ENCODE assay signal across 1 cellular context in the genomic region with DNA sequence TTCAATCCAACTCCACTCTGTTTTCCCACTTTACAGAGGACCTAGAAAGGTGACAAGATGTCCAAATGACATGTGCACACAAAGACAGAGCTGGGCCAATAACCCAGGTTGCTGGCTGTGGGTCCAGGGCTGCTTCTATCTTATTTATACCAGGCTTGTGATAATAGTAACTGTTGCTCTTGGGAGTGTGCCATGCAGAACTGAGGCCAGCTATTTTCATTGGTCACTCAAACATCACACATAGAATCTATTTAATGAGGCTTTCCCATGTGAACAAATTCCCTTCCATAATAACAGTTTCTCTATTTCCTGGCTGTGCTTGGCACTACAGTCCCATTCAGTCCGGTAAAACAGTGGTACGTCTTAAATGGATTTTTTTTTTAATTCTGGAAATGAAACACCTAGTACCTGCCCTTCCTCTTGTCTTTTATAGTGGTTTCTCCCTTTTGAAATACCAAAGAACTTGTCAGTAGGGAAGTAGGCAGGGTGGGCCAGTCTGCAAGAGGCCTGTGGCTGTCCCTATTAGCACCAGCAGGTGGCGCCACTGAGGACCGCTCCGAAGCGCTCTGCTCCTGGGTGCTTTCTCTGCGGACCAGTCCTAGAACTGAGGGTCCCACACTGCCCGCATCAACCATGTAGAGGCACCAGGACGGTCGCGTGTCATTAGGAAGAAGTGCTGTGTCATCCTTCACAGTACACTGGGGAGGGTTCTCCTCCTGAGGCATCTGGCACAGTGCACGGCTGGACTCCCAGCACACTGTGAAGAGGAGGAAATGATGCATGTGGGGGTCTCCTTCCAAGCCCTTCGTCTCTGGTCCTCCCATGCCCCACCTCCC.
TF ChIP-seq lines count a peak whose summit lies in the region.

No MANE protein-coding gene starts in this region.

TF ChIP-seq in H1, 55 proteins besides CTCF, POLR2A, EP300 and RAD21 (continued from another document):
- no peak for TF ChIP-seq CHD1 (IDR thresholded peaks at IDR 0.05; ENCODE audit: low read depth, low read length)
- TF ChIP-seq, protein P1, sequence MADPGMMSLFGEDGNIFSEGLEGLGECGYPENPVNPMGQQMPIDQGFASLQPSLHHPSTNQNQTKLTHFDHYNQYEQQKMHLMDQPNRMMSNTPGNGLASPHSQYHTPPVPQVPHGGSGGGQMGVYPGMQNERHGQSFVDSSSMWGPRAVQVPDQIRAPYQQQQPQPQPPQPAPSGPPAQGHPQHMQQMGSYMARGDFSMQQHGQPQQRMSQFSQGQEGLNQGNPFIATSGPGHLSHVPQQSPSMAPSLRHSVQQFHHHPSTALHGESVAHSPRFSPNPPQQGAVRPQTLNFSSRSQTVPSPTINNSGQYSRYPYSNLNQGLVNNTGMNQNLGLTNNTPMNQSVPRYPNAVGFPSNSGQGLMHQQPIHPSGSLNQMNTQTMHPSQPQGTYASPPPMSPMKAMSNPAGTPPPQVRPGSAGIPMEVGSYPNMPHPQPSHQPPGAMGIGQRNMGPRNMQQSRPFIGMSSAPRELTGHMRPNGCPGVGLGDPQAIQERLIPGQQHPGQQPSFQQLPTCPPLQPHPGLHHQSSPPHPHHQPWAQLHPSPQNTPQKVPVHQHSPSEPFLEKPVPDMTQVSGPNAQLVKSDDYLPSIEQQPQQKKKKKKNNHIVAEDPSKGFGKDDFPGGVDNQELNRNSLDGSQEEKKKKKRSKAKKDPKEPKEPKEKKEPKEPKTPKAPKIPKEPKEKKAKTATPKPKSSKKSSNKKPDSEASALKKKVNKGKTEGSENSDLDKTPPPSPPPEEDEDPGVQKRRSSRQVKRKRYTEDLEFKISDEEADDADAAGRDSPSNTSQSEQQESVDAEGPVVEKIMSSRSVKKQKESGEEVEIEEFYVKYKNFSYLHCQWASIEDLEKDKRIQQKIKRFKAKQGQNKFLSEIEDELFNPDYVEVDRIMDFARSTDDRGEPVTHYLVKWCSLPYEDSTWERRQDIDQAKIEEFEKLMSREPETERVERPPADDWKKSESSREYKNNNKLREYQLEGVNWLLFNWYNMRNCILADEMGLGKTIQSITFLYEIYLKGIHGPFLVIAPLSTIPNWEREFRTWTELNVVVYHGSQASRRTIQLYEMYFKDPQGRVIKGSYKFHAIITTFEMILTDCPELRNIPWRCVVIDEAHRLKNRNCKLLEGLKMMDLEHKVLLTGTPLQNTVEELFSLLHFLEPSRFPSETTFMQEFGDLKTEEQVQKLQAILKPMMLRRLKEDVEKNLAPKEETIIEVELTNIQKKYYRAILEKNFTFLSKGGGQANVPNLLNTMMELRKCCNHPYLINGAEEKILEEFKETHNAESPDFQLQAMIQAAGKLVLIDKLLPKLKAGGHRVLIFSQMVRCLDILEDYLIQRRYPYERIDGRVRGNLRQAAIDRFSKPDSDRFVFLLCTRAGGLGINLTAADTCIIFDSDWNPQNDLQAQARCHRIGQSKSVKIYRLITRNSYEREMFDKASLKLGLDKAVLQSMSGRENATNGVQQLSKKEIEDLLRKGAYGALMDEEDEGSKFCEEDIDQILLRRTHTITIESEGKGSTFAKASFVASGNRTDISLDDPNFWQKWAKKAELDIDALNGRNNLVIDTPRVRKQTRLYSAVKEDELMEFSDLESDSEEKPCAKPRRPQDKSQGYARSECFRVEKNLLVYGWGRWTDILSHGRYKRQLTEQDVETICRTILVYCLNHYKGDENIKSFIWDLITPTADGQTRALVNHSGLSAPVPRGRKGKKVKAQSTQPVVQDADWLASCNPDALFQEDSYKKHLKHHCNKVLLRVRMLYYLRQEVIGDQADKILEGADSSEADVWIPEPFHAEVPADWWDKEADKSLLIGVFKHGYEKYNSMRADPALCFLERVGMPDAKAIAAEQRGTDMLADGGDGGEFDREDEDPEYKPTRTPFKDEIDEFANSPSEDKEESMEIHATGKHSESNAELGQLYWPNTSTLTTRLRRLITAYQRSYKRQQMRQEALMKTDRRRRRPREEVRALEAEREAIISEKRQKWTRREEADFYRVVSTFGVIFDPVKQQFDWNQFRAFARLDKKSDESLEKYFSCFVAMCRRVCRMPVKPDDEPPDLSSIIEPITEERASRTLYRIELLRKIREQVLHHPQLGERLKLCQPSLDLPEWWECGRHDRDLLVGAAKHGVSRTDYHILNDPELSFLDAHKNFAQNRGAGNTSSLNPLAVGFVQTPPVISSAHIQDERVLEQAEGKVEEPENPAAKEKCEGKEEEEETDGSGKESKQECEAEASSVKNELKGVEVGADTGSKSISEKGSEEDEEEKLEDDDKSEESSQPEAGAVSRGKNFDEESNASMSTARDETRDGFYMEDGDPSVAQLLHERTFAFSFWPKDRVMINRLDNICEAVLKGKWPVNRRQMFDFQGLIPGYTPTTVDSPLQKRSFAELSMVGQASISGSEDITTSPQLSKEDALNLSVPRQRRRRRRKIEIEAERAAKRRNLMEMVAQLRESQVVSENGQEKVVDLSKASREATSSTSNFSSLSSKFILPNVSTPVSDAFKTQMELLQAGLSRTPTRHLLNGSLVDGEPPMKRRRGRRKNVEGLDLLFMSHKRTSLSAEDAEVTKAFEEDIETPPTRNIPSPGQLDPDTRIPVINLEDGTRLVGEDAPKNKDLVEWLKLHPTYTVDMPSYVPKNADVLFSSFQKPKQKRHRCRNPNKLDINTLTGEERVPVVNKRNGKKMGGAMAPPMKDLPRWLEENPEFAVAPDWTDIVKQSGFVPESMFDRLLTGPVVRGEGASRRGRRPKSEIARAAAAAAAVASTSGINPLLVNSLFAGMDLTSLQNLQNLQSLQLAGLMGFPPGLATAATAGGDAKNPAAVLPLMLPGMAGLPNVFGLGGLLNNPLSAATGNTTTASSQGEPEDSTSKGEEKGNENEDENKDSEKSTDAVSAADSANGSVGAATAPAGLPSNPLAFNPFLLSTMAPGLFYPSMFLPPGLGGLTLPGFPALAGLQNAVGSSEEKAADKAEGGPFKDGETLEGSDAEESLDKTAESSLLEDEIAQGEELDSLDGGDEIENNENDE (IDR thresholded peaks at IDR 0.05; ENCODE audit: insufficient replicate concordance, low read length), result no peak
